Comparison of ENCODE assay signal across 1 cellular context in genomic region chr2:30331038-30331437, GRCh38.
TF ChIP-seq lines count a peak whose summit lies in the region.

No MANE protein-coding gene starts in this region.

TF ChIP-seq in HepG2, 621 proteins besides CTCF, POLR2A, EP300 and RAD21 (continued from another document):
- TF ChIP-seq AFF4 (CRISPR knock-in tag; IDR thresholded peaks at IDR 0.05) = no peak
- peak; percentile 99 for TF ChIP-seq MNT (IDR thresholded peaks at IDR 0.05)
- no peak for TF ChIP-seq ZHX2 (IDR thresholded peaks at IDR 0.05; ENCODE audit: low read depth)
- no peak for TF ChIP-seq ZHX2 (CRISPR knock-in tag; IDR thresholded peaks at IDR 0.05; ENCODE audit: borderline replicate concordance)
- TF ChIP-seq HDAC6 (IDR thresholded peaks at IDR 0.05; ENCODE audit: low read depth, low read length) = no peak
- TF ChIP-seq ZNF562 (CRISPR knock-in tag; IDR thresholded peaks at IDR 0.05; ENCODE audit: borderline replicate concordance) = no peak
- no peak for TF ChIP-seq ZNF609 (CRISPR knock-in tag; IDR thresholded peaks at IDR 0.05; ENCODE audit: borderline replicate concordance)
- 0 out of 2 replicates have a peak, but pooled peaks have one; percentile 41 for TF ChIP-seq ZNF207 (IDR thresholded peaks at IDR 0.05; ENCODE audit: borderline replicate concordance)
- no peak for TF ChIP-seq ZBTB25 (CRISPR knock-in tag; IDR thresholded peaks at IDR 0.05)
- TF ChIP-seq XBP1 (CRISPR knock-in tag; IDR thresholded peaks at IDR 0.05) = no peak
- 0 out of 2 replicates have a peak, but pooled peaks have one; percentile 14 for TF ChIP-seq GABPA (IDR thresholded peaks at IDR 0.05; ENCODE audit: low read depth, low read length)
- TF ChIP-seq GABPA (CRISPR knock-in tag; IDR thresholded peaks at IDR 0.05; ENCODE audit: low read depth) = no peak
